Comparison of ENCODE assay signal across 1 cellular context in the genomic region with DNA sequence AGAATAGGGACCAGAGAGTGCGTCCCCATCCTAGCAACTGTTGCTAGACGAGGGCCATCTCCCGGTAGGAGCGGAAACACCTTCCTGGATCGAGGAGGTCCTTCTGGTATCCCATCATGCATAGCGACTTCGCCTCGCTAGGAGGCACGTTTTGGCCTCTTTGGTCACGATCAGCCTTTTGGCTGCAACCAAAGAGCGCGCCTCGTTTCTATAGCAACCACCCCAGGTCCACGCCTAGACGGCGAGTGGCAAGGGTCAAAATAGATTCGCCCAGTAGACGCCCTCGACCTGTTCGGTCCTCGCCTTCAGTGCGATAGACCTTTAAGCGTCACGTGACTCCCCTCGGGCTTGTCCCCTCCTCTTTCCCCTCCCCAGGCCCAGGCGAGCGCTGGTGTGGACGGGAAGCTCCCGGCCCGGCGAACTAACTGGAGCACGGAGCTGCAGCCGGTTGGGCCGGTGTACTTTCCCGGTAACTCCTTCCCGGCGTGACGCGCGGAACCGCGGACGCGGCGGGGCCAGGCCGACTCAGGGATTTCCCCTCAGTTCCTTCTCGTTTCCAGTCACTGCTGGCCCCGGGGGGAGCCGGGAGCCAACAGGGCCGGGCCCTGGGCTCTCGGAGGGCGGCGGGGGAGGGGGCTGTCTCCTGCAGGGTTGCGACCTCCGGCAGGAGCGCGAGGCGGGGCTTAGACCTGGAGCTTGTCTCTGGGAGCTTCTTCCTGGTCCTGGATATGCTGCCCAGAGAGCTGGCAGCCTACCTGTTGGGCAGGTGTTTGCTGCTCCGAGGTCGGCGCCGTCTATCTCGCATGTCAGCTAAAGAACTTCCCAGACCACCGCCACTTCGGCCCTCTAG.
TF ChIP-seq lines count a peak whose summit lies in the region.

A gene (plus strand): TSS at position 359 of the 850 bp plus-strand sequence. CDS start 2,258 bp downstream, outside the sequence.

TF ChIP-seq in HepG2, 621 proteins besides CTCF, POLR2A, EP300 and RAD21 (continued from another document):
- TF ChIP-seq, protein P1, sequence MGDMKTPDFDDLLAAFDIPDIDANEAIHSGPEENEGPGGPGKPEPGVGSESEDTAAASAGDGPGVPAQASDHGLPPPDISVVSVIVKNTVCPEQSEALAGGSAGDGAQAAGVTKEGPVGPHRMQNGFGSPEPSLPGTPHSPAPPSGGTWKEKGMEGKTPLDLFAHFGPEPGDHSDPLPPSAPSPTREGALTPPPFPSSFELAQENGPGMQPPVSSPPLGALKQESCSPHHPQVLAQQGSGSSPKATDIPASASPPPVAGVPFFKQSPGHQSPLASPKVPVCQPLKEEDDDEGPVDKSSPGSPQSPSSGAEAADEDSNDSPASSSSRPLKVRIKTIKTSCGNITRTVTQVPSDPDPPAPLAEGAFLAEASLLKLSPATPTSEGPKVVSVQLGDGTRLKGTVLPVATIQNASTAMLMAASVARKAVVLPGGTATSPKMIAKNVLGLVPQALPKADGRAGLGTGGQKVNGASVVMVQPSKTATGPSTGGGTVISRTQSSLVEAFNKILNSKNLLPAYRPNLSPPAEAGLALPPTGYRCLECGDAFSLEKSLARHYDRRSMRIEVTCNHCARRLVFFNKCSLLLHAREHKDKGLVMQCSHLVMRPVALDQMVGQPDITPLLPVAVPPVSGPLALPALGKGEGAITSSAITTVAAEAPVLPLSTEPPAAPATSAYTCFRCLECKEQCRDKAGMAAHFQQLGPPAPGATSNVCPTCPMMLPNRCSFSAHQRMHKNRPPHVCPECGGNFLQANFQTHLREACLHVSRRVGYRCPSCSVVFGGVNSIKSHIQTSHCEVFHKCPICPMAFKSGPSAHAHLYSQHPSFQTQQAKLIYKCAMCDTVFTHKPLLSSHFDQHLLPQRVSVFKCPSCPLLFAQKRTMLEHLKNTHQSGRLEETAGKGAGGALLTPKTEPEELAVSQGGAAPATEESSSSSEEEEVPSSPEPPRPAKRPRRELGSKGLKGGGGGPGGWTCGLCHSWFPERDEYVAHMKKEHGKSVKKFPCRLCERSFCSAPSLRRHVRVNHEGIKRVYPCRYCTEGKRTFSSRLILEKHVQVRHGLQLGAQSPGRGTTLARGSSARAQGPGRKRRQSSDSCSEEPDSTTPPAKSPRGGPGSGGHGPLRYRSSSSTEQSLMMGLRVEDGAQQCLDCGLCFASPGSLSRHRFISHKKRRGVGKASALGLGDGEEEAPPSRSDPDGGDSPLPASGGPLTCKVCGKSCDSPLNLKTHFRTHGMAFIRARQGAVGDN (CRISPR knock-in tag; IDR thresholded peaks at IDR 0.05), result peak; percentile 89
- TF ChIP-seq ZNF780A (CRISPR knock-in tag; IDR thresholded peaks at IDR 0.05), result no peak
- TF ChIP-seq ZNF44 (CRISPR knock-in tag; IDR thresholded peaks at IDR 0.05), result no peak
- no peak for TF ChIP-seq MAF1 (CRISPR knock-in tag; IDR thresholded peaks at IDR 0.05; ENCODE audit: borderline replicate concordance)
- peak; percentile 42; the same call in 1 of the 2 replicates for TF ChIP-seq SP5 (CRISPR knock-in tag; IDR thresholded peaks at IDR 0.05; ENCODE audit: borderline replicate concordance, low read depth)
- TF ChIP-seq PITX1 (CRISPR knock-in tag; IDR thresholded peaks at IDR 0.05), result peak; percentile 31; the same call in 1 of the 2 replicates
- TF ChIP-seq, protein P2, sequence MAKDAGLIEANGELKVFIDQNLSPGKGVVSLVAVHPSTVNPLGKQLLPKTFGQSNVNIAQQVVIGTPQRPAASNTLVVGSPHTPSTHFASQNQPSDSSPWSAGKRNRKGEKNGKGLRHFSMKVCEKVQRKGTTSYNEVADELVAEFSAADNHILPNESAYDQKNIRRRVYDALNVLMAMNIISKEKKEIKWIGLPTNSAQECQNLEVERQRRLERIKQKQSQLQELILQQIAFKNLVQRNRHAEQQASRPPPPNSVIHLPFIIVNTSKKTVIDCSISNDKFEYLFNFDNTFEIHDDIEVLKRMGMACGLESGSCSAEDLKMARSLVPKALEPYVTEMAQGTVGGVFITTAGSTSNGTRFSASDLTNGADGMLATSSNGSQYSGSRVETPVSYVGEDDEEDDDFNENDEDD (CRISPR knock-in tag; IDR thresholded peaks at IDR 0.05; ENCODE audit: borderline replicate concordance), result 0 out of 2 replicates have a peak, but pooled peaks have one; percentile 69
- TF ChIP-seq ZSCAN9 (CRISPR knock-in tag; IDR thresholded peaks at IDR 0.05; ENCODE audit: borderline replicate concordance), result no peak; the same call in 1 of the 2 replicates
- peak; percentile 86 for TF ChIP-seq DMAP1 (CRISPR knock-in tag; IDR thresholded peaks at IDR 0.05)
- TF ChIP-seq RFX1 (IDR thresholded peaks at IDR 0.05), result peak; percentile 100
- peak; percentile 85 for TF ChIP-seq LCORL (IDR thresholded peaks at IDR 0.05)
- TF ChIP-seq LCORL (CRISPR knock-in tag; IDR thresholded peaks at IDR 0.05), result no peak
- TF ChIP-seq NFKB2 (CRISPR knock-in tag; IDR thresholded peaks at IDR 0.05; ENCODE audit: borderline replicate concordance), result peak; percentile 78; the same call in 1 of the 2 replicates
- TF ChIP-seq RFXAP (CRISPR knock-in tag; IDR thresholded peaks at IDR 0.05; ENCODE audit: borderline replicate concordance), result peak; percentile 61; the same call in 1 of the 2 replicates
- TF ChIP-seq MAFG (CRISPR knock-in tag; IDR thresholded peaks at IDR 0.05), result no peak
- peak; percentile 8 to 84; a peak in 3 of 4 replicates for TF ChIP-seq NR2F1 (CRISPR knock-in tag; IDR thresholded peaks at IDR 0.05)
- no peak; the same call in 1 of the 2 replicates for TF ChIP-seq BCL6 (CRISPR knock-in tag; IDR thresholded peaks at IDR 0.05)
- TF ChIP-seq MAFF (IDR thresholded peaks at IDR 0.05; ENCODE audit: low read depth, low read length), result no peak
- TF ChIP-seq ZNF264 (CRISPR knock-in tag; IDR thresholded peaks at IDR 0.05), result no peak
- no peak; the same call in 1 of the 2 replicates for TF ChIP-seq NFYB (CRISPR knock-in tag; IDR thresholded peaks at IDR 0.05)
- 0 out of 2 replicates have a peak, but pooled peaks have one; percentile 5 for TF ChIP-seq CEBPB (IDR thresholded peaks at IDR 0.05; ENCODE audit: borderline replicate concordance, low read depth, low read length)
- TF ChIP-seq ZNF180 (CRISPR knock-in tag; IDR thresholded peaks at IDR 0.05; ENCODE audit: borderline replicate concordance, low read depth), result no peak
- peak; percentile 70 for TF ChIP-seq ZNF670 (CRISPR knock-in tag; IDR thresholded peaks at IDR 0.05; ENCODE audit: borderline replicate concordance)
- TF ChIP-seq, protein P3, sequence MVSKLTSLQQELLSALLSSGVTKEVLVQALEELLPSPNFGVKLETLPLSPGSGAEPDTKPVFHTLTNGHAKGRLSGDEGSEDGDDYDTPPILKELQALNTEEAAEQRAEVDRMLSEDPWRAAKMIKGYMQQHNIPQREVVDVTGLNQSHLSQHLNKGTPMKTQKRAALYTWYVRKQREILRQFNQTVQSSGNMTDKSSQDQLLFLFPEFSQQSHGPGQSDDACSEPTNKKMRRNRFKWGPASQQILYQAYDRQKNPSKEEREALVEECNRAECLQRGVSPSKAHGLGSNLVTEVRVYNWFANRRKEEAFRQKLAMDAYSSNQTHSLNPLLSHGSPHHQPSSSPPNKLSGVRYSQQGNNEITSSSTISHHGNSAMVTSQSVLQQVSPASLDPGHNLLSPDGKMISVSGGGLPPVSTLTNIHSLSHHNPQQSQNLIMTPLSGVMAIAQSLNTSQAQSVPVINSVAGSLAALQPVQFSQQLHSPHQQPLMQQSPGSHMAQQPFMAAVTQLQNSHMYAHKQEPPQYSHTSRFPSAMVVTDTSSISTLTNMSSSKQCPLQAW (CRISPR knock-in tag; IDR thresholded peaks at IDR 0.05), result peak; percentile 79
- TF ChIP-seq ZNF614 (CRISPR knock-in tag; IDR thresholded peaks at IDR 0.05; ENCODE audit: borderline replicate concordance), result peak; percentile 65; the same call in 1 of the 2 replicates
- TF ChIP-seq GABPB1 (CRISPR knock-in tag; IDR thresholded peaks at IDR 0.05), result peak; percentile 87
- TF ChIP-seq MTA1 (CRISPR knock-in tag; IDR thresholded peaks at IDR 0.05; ENCODE audit: borderline replicate concordance), result peak; percentile 74; the same call in 1 of the 2 replicates
- TF ChIP-seq, protein P4, sequence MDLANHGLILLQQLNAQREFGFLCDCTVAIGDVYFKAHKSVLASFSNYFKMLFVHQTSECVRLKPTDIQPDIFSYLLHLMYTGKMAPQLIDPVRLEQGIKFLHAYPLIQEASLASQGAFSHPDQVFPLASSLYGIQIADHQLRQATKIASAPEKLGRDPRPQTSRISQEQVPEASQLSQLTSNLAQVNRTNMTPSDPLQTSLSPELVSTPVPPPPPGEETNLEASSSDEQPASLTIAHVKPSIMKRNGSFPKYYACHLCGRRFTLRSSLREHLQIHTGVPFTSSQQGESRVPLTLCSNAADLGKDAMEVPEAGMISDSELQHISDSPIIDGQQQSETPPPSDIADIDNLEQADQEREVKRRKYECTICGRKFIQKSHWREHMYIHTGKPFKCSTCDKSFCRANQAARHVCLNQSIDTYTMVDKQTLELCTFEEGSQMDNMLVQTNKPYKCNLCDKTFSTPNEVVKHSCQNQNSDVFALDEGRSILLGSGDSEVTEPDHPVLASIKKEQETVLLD (CRISPR knock-in tag; IDR thresholded peaks at IDR 0.05; ENCODE audit: low read depth), result peak; percentile 91
- TF ChIP-seq SKI (IDR thresholded peaks at IDR 0.05; ENCODE audit: partially characterized antibody), result peak; percentile 72
- TF ChIP-seq ZNF441 (CRISPR knock-in tag; IDR thresholded peaks at IDR 0.05; ENCODE audit: borderline replicate concordance), result 0 out of 2 replicates have a peak, but pooled peaks have one; percentile 65
- TF ChIP-seq MYC (CRISPR knock-in tag; IDR thresholded peaks at IDR 0.05; ENCODE audit: borderline replicate concordance), result peak; percentile 59
- TF ChIP-seq, protein P5, sequence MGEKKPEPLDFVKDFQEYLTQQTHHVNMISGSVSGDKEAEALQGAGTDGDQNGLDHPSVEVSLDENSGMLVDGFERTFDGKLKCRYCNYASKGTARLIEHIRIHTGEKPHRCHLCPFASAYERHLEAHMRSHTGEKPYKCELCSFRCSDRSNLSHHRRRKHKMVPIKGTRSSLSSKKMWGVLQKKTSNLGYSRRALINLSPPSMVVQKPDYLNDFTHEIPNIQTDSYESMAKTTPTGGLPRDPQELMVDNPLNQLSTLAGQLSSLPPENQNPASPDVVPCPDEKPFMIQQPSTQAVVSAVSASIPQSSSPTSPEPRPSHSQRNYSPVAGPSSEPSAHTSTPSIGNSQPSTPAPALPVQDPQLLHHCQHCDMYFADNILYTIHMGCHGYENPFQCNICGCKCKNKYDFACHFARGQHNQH (CRISPR knock-in tag; IDR thresholded peaks at IDR 0.05), result peak; percentile 91
- TF ChIP-seq, protein P6, sequence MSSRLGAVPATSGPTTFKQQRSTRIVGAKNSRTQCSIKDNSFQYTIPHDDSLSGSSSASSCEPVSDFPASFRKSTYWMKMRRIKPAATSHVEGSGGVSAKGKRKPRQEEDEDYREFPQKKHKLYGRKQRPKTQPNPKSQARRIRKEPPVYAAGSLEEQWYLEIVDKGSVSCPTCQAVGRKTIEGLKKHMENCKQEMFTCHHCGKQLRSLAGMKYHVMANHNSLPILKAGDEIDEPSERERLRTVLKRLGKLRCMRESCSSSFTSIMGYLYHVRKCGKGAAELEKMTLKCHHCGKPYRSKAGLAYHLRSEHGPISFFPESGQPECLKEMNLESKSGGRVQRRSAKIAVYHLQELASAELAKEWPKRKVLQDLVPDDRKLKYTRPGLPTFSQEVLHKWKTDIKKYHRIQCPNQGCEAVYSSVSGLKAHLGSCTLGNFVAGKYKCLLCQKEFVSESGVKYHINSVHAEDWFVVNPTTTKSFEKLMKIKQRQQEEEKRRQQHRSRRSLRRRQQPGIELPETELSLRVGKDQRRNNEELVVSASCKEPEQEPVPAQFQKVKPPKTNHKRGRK (CRISPR knock-in tag; IDR thresholded peaks at IDR 0.05), result no peak
- no peak for TF ChIP-seq SMC3 (IDR thresholded peaks at IDR 0.05; ENCODE audit: low read length)
